ENCODE assay signal across 20 cellular contexts in genomic region chr13:67069117-67069767, GRCh38.
DNase-seq lines count a peak whose midpoint lies in the region; TF ChIP-seq lines count a peak whose summit lies in the region.
"Had no signal": no experiment of that assay in that cellular context is flagged by ENCODE, and none has a peak within 500 bp of the region (broad histone marks: within the 10 kb centered on the region; RNA-seq: fewer than 3 reads in every experiment).

No MANE protein-coding gene starts in this region.

- 17% methylated on average over 1 to 3 of the region's 3 CpGs for WGBS in endodermal cell (ENCODE audit: insufficient coverage in 1 of 2, insufficient read length in 1 of 2), 2 experiments
- WGBS in smooth muscle cell (ENCODE audit: low lambda C conversion rate), result 42% methylated on average over 3 of the region's 3 CpGs

- H3K4me3 Mint-ChIP-seq in endodermal cell, result no peak overlapping the region
- H3K4me3 Mint-ChIP-seq: activated T-cell treated with anti-CD3 and anti-CD28 coated beads, Interleukin-2, amount 50 U/mL, for 72 hours; B cell had no signal

- H2AFZ ChIP-seq in smooth muscle cell (ENCODE audit: low read depth), result no peak overlapping the region
- H2AFZ ChIP-seq: PC-9 had no signal

- H3K79me2 ChIP-seq in smooth muscle cell (ENCODE audit: low read depth), result no peaks in the 10 kb centered on the region

- H3K4me1 Mint-ChIP-seq in endodermal cell, result peaks cover 13% of the 10 kb centered on the region

- H3K4me1 ChIP-seq in endodermal cell (ENCODE audit: control insufficient read depth, insufficient read depth, low read length), result peaks cover 3% of the 10 kb centered on the region
- H3K4me1 ChIP-seq in smooth muscle cell (ENCODE audit: low read depth), result peaks cover 20% of the 10 kb centered on the region
- H3K4me1 ChIP-seq: heart right ventricle, tibial nerve had no signal

- H3K27ac Mint-ChIP-seq in endodermal cell, result no peak overlapping the region
- H3K27ac Mint-ChIP-seq: activated naive CD4-positive, alpha-beta T cell treated with anti-CD3 and anti-CD28 coated beads, Interleukin-2, amount 50 U/mL, for 72 hours; activated T-cell treated with anti-CD3 and anti-CD28 coated beads, Interleukin-2, amount 50 U/mL, for 72 hours; B cell had no signal

- H3F3A ChIP-seq in smooth muscle cell (ENCODE audit: low read depth), result no peaks in the 10 kb centered on the region

- H3K36me3 ChIP-seq in endodermal cell (ENCODE audit: control insufficient read depth, insufficient read depth, low read length) (no peaks in the 10 kb centered on the region), smooth muscle cell (ENCODE audit: low read depth) (no peaks in the 10 kb centered on the region)
- H3K36me3 ChIP-seq: heart right ventricle, tibial nerve had no signal

- DNase-seq in NCI-H1105 treated with DMSO at 0.1 percent for 48 hours (lab: John Stamatoyannopoulos, UW) (peak; percentile 13), NCI-H1105 (lab: John Stamatoyannopoulos, UW) (no peak), NCI-H69 (lab: John Stamatoyannopoulos, UW) (peak; percentile 96), endodermal cell (peak; percentile 52), smooth muscle cell (lab: John Stamatoyannopoulos, UW; ENCODE audit: unreplicated experiment) (no peak), NCI-H774 (lab: John Stamatoyannopoulos, UW) (no peak), COR-L47 (lab: John Stamatoyannopoulos, UW) (no peak)
- DNase-seq in activated effector memory CD4-positive, alpha-beta T cell treated with Interleukin-2 at 50 U/mL for 16 hours, result no peak
- DNase-seq: activated CD4-positive, CD25-positive, alpha-beta regulatory T cell; activated T-cell treated with anti-CD3 and anti-CD28 coated beads, Interleukin-2, amount 50 U/mL, for 72 hours; heart right ventricle; NCI-H1417 treated with DMSO at 0.1 percent for 48 hours; NCI-H526; PC-9; right cardiac atrium; stimulated activated naive CD4-positive, alpha-beta T cell had no signal

- H3K4me3 ChIP-seq in endodermal cell (ENCODE audit: low read length), result no peak overlapping the region
- no peak overlapping the region for H3K4me3 ChIP-seq in smooth muscle cell
- H3K4me3 ChIP-seq: heart right ventricle, PC-9, tibial nerve had no signal

- H3K4me2 ChIP-seq in smooth muscle cell, result peak overlapping the region; percentile 39
- H3K4me2 ChIP-seq: PC-9 had no signal

- H3K36me3 Mint-ChIP-seq in endodermal cell (ENCODE audit: low read depth), result no peaks in the 10 kb centered on the region
- H3K36me3 Mint-ChIP-seq: activated naive CD4-positive, alpha-beta T cell treated with anti-CD3 and anti-CD28 coated beads, Interleukin-2, amount 50 U/mL, for 72 hours had no signal

- TF ChIP-seq CTCF in endodermal cell (conservative IDR thresholded peaks at IDR 0.05), result no peak
- TF ChIP-seq CTCF in smooth muscle cell (IDR thresholded peaks at IDR 0.05; ENCODE audit: borderline replicate concordance, insufficient read depth, poor library complexity, severe bottlenecking), result no peak

- H3K9me3 Mint-ChIP-seq in endodermal cell, result no peaks in the 10 kb centered on the region
- H3K9me3 Mint-ChIP-seq: activated naive CD4-positive, alpha-beta T cell treated with anti-CD3 and anti-CD28 coated beads, Interleukin-2, amount 50 U/mL, for 72 hours; activated T-cell treated with anti-CD3 and anti-CD28 coated beads, Interleukin-2, amount 50 U/mL, for 72 hours had no signal

- H3K9ac ChIP-seq in endodermal cell (ENCODE audit: extremely low read depth, low read length, poor library complexity, severe bottlenecking) (no peak overlapping the region), smooth muscle cell (ENCODE audit: low read depth) (no peak overlapping the region)

- H3K9me3 ChIP-seq in endodermal cell (ENCODE audit: control insufficient read depth, low read length), result no peaks in the 10 kb centered on the region
- no peaks in the 10 kb centered on the region for H3K9me3 ChIP-seq in smooth muscle cell (replicated peaks; ENCODE audit: low read depth)
- H3K9me3 ChIP-seq: heart right ventricle, tibial nerve had no signal

- H3K27me3 ChIP-seq in endodermal cell (ENCODE audit: control insufficient read depth, insufficient read depth, low read length, poor library complexity, severe bottlenecking) (peaks cover 13% of the 10 kb centered on the region), smooth muscle cell (ENCODE audit: low read depth) (no peaks in the 10 kb centered on the region)
- H3K27me3 ChIP-seq: heart right ventricle, tibial nerve had no signal

- H3K27me3 Mint-ChIP-seq in endodermal cell (ENCODE audit: insufficient read depth), result no peaks in the 10 kb centered on the region
- H3K27me3 Mint-ChIP-seq: B cell had no signal

- H4K20me1 ChIP-seq in smooth muscle cell (ENCODE audit: low read depth), result no peaks in the 10 kb centered on the region

- H3K27ac ChIP-seq in endodermal cell (ENCODE audit: low read depth, low read length) (no peak overlapping the region), smooth muscle cell (ENCODE audit: low read depth) (no peak overlapping the region)
- H3K27ac ChIP-seq: 22Rv1, heart right ventricle, PC-9 had no signal

Comparison
In these comparisons a context has a peak if more than half of its experiments do, and no peak if none do; other contexts are left out.
1. DNase-seq: peak in NCI-H1105 treated with DMSO at 0.1 percent for 48 hours (single experiment), NCI-H69 (single experiment) and endodermal cell (single experiment); none in NCI-H1105 (single experiment), smooth muscle cell (single experiment), NCI-H774 (single experiment), activated effector memory CD4-positive, alpha-beta T cell treated with Interleukin-2 at 50 U/mL for 16 hours (single experiment) and COR-L47 (single experiment).